In the genomic region with DNA sequence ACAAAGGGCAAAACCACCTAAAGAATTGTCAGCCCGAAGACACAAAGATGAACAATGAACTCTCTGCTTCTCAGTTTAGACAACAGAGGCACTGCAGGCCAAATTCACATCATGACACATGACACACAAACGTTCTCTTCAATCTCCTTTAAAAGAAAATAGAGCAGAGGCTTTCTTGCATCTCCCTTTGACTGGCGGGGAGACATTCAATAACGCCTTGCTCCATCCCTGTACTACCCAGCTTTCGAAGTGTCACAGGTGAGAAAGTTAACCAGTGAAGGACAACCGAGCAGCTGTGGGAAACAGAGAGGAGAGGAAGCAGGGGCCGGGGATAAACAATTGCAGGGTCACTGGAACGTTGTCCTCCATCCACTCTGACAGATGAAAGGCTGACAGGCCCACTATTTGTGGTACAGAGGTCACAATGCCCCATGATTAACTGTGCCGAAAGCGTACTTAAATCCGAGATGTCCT, we compare ENCODE assay signal across 1 cellular context.
TF ChIP-seq lines count a peak whose summit lies in the region.

No MANE protein-coding gene starts in this region.

TF ChIP-seq in HepG2, 621 proteins besides CTCF, POLR2A, EP300 and RAD21 (continued from another document and continues in another):
- no peak for TF ChIP-seq CEBPZ (IDR thresholded peaks at IDR 0.05; ENCODE audit: low read length)
- no peak for TF ChIP-seq ZNF737 (CRISPR knock-in tag; IDR thresholded peaks at IDR 0.05; ENCODE audit: borderline replicate concordance)
- TF ChIP-seq HNF4A (CRISPR knock-in tag; IDR thresholded peaks at IDR 0.05), result peak; percentile 90
- TF ChIP-seq ZBTB3 (CRISPR knock-in tag; IDR thresholded peaks at IDR 0.05; ENCODE audit: borderline replicate concordance, low read depth), result no peak
- TF ChIP-seq ZNF766 (CRISPR knock-in tag; IDR thresholded peaks at IDR 0.05; ENCODE audit: borderline replicate concordance), result no peak
- TF ChIP-seq JUND (CRISPR knock-in tag; IDR thresholded peaks at IDR 0.05), result no peak
- peak; percentile 82; the same call in 1 of the 2 replicates for TF ChIP-seq FOXJ3 (CRISPR knock-in tag; IDR thresholded peaks at IDR 0.05; ENCODE audit: borderline replicate concordance)
- TF ChIP-seq ZNF503 (CRISPR knock-in tag; IDR thresholded peaks at IDR 0.05), result 0 out of 2 replicates have a peak, but pooled peaks have one; percentile 18
- TF ChIP-seq ZSCAN30 (CRISPR knock-in tag; IDR thresholded peaks at IDR 0.05), result no peak
- TF ChIP-seq NFE2L2 (IDR thresholded peaks at IDR 0.05; ENCODE audit: low read length), result no peak
- no peak for TF ChIP-seq ZNF468 (CRISPR knock-in tag; IDR thresholded peaks at IDR 0.05)
- TF ChIP-seq MATR3 (CRISPR knock-in tag; IDR thresholded peaks at IDR 0.05), result no peak
- TF ChIP-seq ETV5 (CRISPR knock-in tag; IDR thresholded peaks at IDR 0.05; ENCODE audit: borderline replicate concordance), result peak; percentile 90
- TF ChIP-seq KLF16 (CRISPR knock-in tag; IDR thresholded peaks at IDR 0.05), result no peak
- TF ChIP-seq TFDP2 (CRISPR knock-in tag; IDR thresholded peaks at IDR 0.05), result no peak
- TF ChIP-seq, protein P1, sequence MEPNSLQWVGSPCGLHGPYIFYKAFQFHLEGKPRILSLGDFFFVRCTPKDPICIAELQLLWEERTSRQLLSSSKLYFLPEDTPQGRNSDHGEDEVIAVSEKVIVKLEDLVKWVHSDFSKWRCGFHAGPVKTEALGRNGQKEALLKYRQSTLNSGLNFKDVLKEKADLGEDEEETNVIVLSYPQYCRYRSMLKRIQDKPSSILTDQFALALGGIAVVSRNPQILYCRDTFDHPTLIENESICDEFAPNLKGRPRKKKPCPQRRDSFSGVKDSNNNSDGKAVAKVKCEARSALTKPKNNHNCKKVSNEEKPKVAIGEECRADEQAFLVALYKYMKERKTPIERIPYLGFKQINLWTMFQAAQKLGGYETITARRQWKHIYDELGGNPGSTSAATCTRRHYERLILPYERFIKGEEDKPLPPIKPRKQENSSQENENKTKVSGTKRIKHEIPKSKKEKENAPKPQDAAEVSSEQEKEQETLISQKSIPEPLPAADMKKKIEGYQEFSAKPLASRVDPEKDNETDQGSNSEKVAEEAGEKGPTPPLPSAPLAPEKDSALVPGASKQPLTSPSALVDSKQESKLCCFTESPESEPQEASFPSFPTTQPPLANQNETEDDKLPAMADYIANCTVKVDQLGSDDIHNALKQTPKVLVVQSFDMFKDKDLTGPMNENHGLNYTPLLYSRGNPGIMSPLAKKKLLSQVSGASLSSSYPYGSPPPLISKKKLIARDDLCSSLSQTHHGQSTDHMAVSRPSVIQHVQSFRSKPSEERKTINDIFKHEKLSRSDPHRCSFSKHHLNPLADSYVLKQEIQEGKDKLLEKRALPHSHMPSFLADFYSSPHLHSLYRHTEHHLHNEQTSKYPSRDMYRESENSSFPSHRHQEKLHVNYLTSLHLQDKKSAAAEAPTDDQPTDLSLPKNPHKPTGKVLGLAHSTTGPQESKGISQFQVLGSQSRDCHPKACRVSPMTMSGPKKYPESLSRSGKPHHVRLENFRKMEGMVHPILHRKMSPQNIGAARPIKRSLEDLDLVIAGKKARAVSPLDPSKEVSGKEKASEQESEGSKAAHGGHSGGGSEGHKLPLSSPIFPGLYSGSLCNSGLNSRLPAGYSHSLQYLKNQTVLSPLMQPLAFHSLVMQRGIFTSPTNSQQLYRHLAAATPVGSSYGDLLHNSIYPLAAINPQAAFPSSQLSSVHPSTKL (CRISPR knock-in tag; IDR thresholded peaks at IDR 0.05), result peak; percentile 89
- no peak for TF ChIP-seq REXO4 (CRISPR knock-in tag; IDR thresholded peaks at IDR 0.05; ENCODE audit: borderline replicate concordance)
- TF ChIP-seq GMEB1 (CRISPR knock-in tag; IDR thresholded peaks at IDR 0.05; ENCODE audit: borderline replicate concordance), result no peak; the same call in 1 of the 2 replicates
- peak; percentile 97; the same call in 1 of the 2 replicates for TF ChIP-seq MEIS1 (CRISPR knock-in tag; IDR thresholded peaks at IDR 0.05; ENCODE audit: borderline replicate concordance)
- no peak for TF ChIP-seq PRDM4 (CRISPR knock-in tag; IDR thresholded peaks at IDR 0.05; ENCODE audit: borderline replicate concordance)
- TF ChIP-seq CERS6 (CRISPR knock-in tag; IDR thresholded peaks at IDR 0.05), result no peak
- TF ChIP-seq, protein P2, sequence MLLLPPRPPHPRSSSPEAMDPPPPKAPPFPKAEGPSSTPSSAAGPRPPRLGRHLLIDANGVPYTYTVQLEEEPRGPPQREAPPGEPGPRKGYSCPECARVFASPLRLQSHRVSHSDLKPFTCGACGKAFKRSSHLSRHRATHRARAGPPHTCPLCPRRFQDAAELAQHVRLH (CRISPR knock-in tag; IDR thresholded peaks at IDR 0.05; ENCODE audit: borderline replicate concordance, low read depth), result no peak; the same call in 1 of the 2 replicates
- TF ChIP-seq, protein P3, sequence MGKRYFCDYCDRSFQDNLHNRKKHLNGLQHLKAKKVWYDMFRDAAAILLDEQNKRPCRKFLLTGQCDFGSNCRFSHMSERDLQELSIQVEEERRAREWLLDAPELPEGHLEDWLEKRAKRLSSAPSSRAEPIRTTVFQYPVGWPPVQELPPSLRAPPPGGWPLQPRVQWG (CRISPR knock-in tag; IDR thresholded peaks at IDR 0.05; ENCODE audit: borderline replicate concordance, low read depth), result no peak
- TF ChIP-seq MYC (CRISPR knock-in tag; IDR thresholded peaks at IDR 0.05; ENCODE audit: borderline replicate concordance), result peak; percentile 37; the same call in 1 of the 2 replicates
- no peak for TF ChIP-seq ZFP36 (IDR thresholded peaks at IDR 0.05; ENCODE audit: borderline replicate concordance, low read depth, low read length, partially characterized antibody)
- no peak for TF ChIP-seq CSRNP2 (CRISPR knock-in tag; conservative IDR thresholded peaks at IDR 0.05; ENCODE audit: low read depth)
- no peak; the same call in 1 of the 2 replicates for TF ChIP-seq ARNT2 (CRISPR knock-in tag; IDR thresholded peaks at IDR 0.05; ENCODE audit: low read depth)
- TF ChIP-seq, protein P4, sequence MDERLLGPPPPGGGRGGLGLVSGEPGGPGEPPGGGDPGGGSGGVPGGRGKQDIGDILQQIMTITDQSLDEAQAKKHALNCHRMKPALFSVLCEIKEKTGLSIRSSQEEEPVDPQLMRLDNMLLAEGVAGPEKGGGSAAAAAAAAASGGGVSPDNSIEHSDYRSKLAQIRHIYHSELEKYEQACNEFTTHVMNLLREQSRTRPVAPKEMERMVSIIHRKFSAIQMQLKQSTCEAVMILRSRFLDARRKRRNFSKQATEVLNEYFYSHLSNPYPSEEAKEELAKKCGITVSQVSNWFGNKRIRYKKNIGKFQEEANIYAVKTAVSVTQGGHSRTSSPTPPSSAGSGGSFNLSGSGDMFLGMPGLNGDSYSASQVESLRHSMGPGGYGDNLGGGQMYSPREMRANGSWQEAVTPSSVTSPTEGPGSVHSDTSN (CRISPR knock-in tag; IDR thresholded peaks at IDR 0.05), result peak; percentile 64
- no peak for TF ChIP-seq GABPB1 (CRISPR knock-in tag; IDR thresholded peaks at IDR 0.05)
- peak; percentile 36; the same call in 1 of the 2 replicates for TF ChIP-seq MLX (CRISPR knock-in tag; IDR thresholded peaks at IDR 0.05)
- TF ChIP-seq ZNF782 (CRISPR knock-in tag; IDR thresholded peaks at IDR 0.05; ENCODE audit: borderline replicate concordance), result no peak
